19 cellular contexts compared by ENCODE assay signal in genomic region chr6:107046316-107046715, GRCh38. TPM values are rescaled to one million over a fixed set of nuclear protein-coding genes. Genes with fewer than 3 reads are reported as not detected.
DNase-seq lines count a peak whose midpoint lies in the region; ATAC-seq and TF ChIP-seq lines count a peak whose summit lies in the region.
"Had no signal": no experiment of that assay in that cellular context is flagged by ENCODE, and none has a peak within 500 bp of the region (broad histone marks: within the 10 kb centered on the region; RNA-seq: fewer than 3 reads in every experiment).

No MANE protein-coding gene starts in this region.

- no peak overlapping the region for H3K27ac Mint-ChIP-seq in activated naive CD8-positive, alpha-beta T cell treated with anti-CD3 and anti-CD28 coated beads for 36 hours
- H3K27ac Mint-ChIP-seq: progenitor cell of endocrine pancreas had no signal

- H3K36me3 ChIP-seq in BE2C, result peaks cover 9% of the 10 kb centered on the region
- H3K36me3 ChIP-seq in mesodermal cell (ENCODE audit: control insufficient read depth, insufficient read depth, low read length), result peaks cover 6% of the 10 kb centered on the region

- H3K36me3 Mint-ChIP-seq in activated naive CD8-positive, alpha-beta T cell treated with anti-CD3 and anti-CD28 coated beads for 36 hours, result peaks cover 12% of the 10 kb centered on the region

- H3K4me3 ChIP-seq in BE2C (ENCODE audit: low read depth, low read length) (no peak overlapping the region), mesodermal cell (ENCODE audit: extremely low read depth, insufficient read depth, low read length, poor library complexity, severe bottlenecking) (no peak overlapping the region)
- H3K4me3 ChIP-seq: mucosa of descending colon, testis had no signal

- H3K27me3 Mint-ChIP-seq in activated naive CD8-positive, alpha-beta T cell treated with anti-CD3 and anti-CD28 coated beads for 36 hours, result no peaks in the 10 kb centered on the region
- H3K27me3 Mint-ChIP-seq: progenitor cell of endocrine pancreas had no signal

- peaks cover 3% of the 10 kb centered on the region for H3K4me1 Mint-ChIP-seq in activated naive CD8-positive, alpha-beta T cell treated with anti-CD3 and anti-CD28 coated beads for 36 hours

- H3K9me3 ChIP-seq in BE2C (no peaks in the 10 kb centered on the region), mesodermal cell (ENCODE audit: control insufficient read depth, low read length) (no peaks in the 10 kb centered on the region)
- H3K9me3 ChIP-seq: mucosa of descending colon, testis had no signal

- 69 to 84% methylated on average over 3 to 4 of the region's 6 CpGs for WGBS in mesodermal cell (ENCODE audit: insufficient coverage in 2 of 2), 2 experiments

- no peaks in the 10 kb centered on the region for H3K9me3 Mint-ChIP-seq in activated naive CD8-positive, alpha-beta T cell treated with anti-CD3 and anti-CD28 coated beads for 36 hours

- H3K4me1 ChIP-seq in BE2C, result peaks cover 18% of the 10 kb centered on the region
- H3K4me1 ChIP-seq in mesodermal cell (ENCODE audit: control insufficient read depth, insufficient read depth, low read length, poor library complexity, severe bottlenecking), result no peaks in the 10 kb centered on the region
- H3K4me1 ChIP-seq: testis had no signal

- peak; percentile 21; the same call in 2 of the 3 replicates for ATAC-seq in SK-N-SH treated with all-trans-retinoic acid at 6 μM for 48 hours
- ATAC-seq: mucosa of descending colon had no signal

- peak overlapping the region; percentile 39 for H3K27ac ChIP-seq in mesodermal cell (ENCODE audit: low read depth, low read length, severe bottlenecking)
- H3K27ac ChIP-seq: epithelial cell of prostate, testis had no signal

- H3K27me3 ChIP-seq in BE2C, result no peaks in the 10 kb centered on the region
- H3K27me3 ChIP-seq: testis had no signal

- TF ChIP-seq CTCF in BE2C (IDR thresholded peaks at IDR 0.05; ENCODE audit: low read depth, low read length), result no peak

- DNase-seq in BE2C (peak; percentile 36), NCI-H1436 (lab: John Stamatoyannopoulos, UW) (peak; percentile 20), NCI-H524 treated with DMSO at 0.1 percent for 48 hours (lab: John Stamatoyannopoulos, UW) (no peak), AML-193 (lab: John Stamatoyannopoulos, UW) (no peak)
- no peak for DNase-seq in activated naive CD8-positive, alpha-beta T cell treated with anti-CD3 and anti-CD28 coated beads for 36 hours
- no peak for DNase-seq in activated naive CD4-positive, alpha-beta T cell treated with Interleukin-2 at 50 U/mL for 16 hours
- DNase-seq: activated CD4-positive, alpha-beta T cell treated with anti-CD3 and anti-CD28 coated beads for 4 hours; GF-D8; glutamatergic neuron; islet precursor cell; mucosa of descending colon; NCI-H187; SHP77 treated with DMSO at 0.1 percent for 48 hours; T-helper 9 cell; testis had no signal

- H3K4me3 Mint-ChIP-seq in activated naive CD8-positive, alpha-beta T cell treated with anti-CD3 and anti-CD28 coated beads for 36 hours, result no peak overlapping the region

TF ChIP-seq in SK-N-SH treated with all-trans-retinoic acid at 6 μM for 48 hours, 23 proteins besides CTCF, POLR2A, EP300 and RAD21:
- TF ChIP-seq CREB5 (CRISPR knock-in tag; IDR thresholded peaks at IDR 0.05; ENCODE audit: low read depth) (no peak), GLIS3 (CRISPR knock-in tag; IDR thresholded peaks at IDR 0.05) (no peak), TOX (CRISPR knock-in tag; IDR thresholded peaks at IDR 0.05; ENCODE audit: borderline replicate concordance) (no peak), PPARA (CRISPR knock-in tag; IDR thresholded peaks at IDR 0.05; ENCODE audit: borderline replicate concordance) (no peak), SNAI2 (CRISPR knock-in tag; IDR thresholded peaks at IDR 0.05) (no peak), TSHZ2 (CRISPR knock-in tag; IDR thresholded peaks at IDR 0.05) (no peak), PATZ1 (CRISPR knock-in tag; IDR thresholded peaks at IDR 0.05; ENCODE audit: borderline replicate concordance) (no peak), TCF4 (CRISPR knock-in tag; IDR thresholded peaks at IDR 0.05; ENCODE audit: borderline replicate concordance) (no peak), OSR1 (CRISPR knock-in tag; IDR thresholded peaks at IDR 0.05) (no peak), ESRRG (CRISPR knock-in tag; IDR thresholded peaks at IDR 0.05) (no peak), ARNTL (CRISPR knock-in tag; IDR thresholded peaks at IDR 0.05; ENCODE audit: borderline replicate concordance, low read depth) (no peak), ZFP3 (CRISPR knock-in tag; IDR thresholded peaks at IDR 0.05) (no peak)

RNA-seq across cellular contexts. Expression of gene MTRES1, which starts 18.3 kb away (rescaled TPM):
- polyA plus RNA-seq in BE2C (2012; ENCODE audit: insufficient read depth, insufficient read length, low read depth), result 15.1 TPM
- 16.1 TPM for polyA plus RNA-seq in mesodermal cell (2013, experiment 1 of 2)
- 19.8 TPM for polyA plus RNA-seq in mesodermal cell (2013, experiment 2 of 2)
- 10 to 100 TPM; 17.8 to 18.5 TPM for total RNA-seq in activated naive CD8-positive, alpha-beta T cell treated with anti-CD3 and anti-CD28 coated beads for 36 hours

Comparison
In these comparisons a context has a peak if more than half of its experiments do, and no peak if none do; other contexts are left out.
1. DNase-seq: peak in BE2C (single experiment) and NCI-H1436 (single experiment); none in activated naive CD8-positive, alpha-beta T cell treated with anti-CD3 and anti-CD28 coated beads for 36 hours (single experiment), activated naive CD4-positive, alpha-beta T cell treated with Interleukin-2 at 50 U/mL for 16 hours (single experiment), NCI-H524 treated with DMSO at 0.1 percent for 48 hours (single experiment) and AML-193 (0 of 2).